ENCODE assay signal across 8 cellular contexts in the genomic region with DNA sequence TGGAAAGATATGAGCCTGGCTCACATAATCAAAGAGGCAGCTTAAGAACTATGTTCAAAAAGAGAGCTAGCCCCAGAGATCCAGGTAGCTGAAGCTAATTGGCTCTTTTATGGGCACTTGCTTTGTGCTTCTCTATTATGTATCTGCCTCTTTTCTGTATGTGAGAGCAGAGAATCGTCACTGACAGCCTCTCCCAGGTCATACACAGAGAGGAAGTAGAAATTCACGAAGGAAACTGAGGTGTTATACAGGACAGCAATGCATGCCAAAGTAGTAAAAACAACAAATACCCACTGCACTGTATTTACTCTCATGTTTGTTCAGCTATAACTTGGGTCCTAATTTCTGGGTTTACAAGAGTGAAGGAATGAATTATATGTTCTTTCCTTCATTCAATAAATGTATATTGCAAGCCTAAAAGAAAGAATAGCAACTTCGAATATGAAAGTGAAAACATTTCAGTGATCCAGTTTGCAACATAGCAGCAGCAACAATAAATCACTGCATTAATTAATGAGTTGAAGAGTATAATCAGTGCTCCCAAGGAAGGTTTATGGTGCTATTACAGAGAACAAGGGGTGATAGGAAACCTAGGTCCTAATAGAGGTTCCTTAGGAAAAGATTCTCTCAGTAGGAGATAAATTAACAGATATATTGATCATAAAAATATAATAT. TPM values are rescaled to one million over a fixed set of nuclear protein-coding genes. Genes with fewer than 3 reads are reported as not detected.
DNase-seq lines count a peak whose midpoint lies in the region; ATAC-seq and TF ChIP-seq lines count a peak whose summit lies in the region.

No MANE protein-coding gene starts in this region.

- no peaks in the 10 kb centered on the region for H3K9me3 Mint-ChIP-seq in CD4-positive, CD25-positive, alpha-beta regulatory T cell

- no peak overlapping the region for H3K27ac ChIP-seq in CD4-positive, CD25-positive, alpha-beta regulatory T cell (ENCODE audit: insufficient read depth, low read length, poor library complexity, severe bottlenecking)
- no peak overlapping the region for H3K27ac ChIP-seq in caudate nucleus (ENCODE audit: low read depth, low read length)

- peak in 1 of 3 donors; percentile 15 for DNase-seq in CD4-positive, CD25-positive, alpha-beta regulatory T cell
- DNase-seq in RPMI8226 (peak; percentile 19), GM10266 (ENCODE audit: extremely low spot score) (no peak), anterior cingulate cortex (lab: John Stamatoyannopoulos, UW) (no peak), caudate nucleus (lab: John Stamatoyannopoulos, UW) (no peak)
- no peak for DNase-seq in stimulated activated CD4-positive, alpha-beta T cell treated with anti-CD3 and anti-CD28 coated beads, Interleukin-2, amount 100 ng/mL, for 48 hours

- H3K4me3 ChIP-seq in CD4-positive, CD25-positive, alpha-beta regulatory T cell (ENCODE audit: low read depth, low read length): peak overlapping the region; percentile 80

- H3K36me3 ChIP-seq in CD4-positive, CD25-positive, alpha-beta regulatory T cell (ENCODE audit: control insufficient read depth, insufficient read depth, low read length): no peaks in the 10 kb centered on the region

- peak in 1 of 2 donors; percentile 69 for ATAC-seq in CD4-positive, CD25-positive, alpha-beta regulatory T cell (ENCODE audit: low read depth in 2 of 2)
- ATAC-seq in GM18873 (IDR thresholded peaks at IDR 0.05; ENCODE audit: low FRiP score, unreplicated experiment) (peak; percentile 80), HG02938 (IDR thresholded peaks at IDR 0.05; ENCODE audit: unreplicated experiment) (peak; percentile 75)

- no peak for TF ChIP-seq CTCF in GM10266 (IDR thresholded peaks at IDR 0.05; ENCODE audit: control insufficient read depth, insufficient read depth, low read depth, missing control alignments)

- H3K4me1 Mint-ChIP-seq in CD4-positive, CD25-positive, alpha-beta regulatory T cell: peaks cover 4 to 7% (median 5%) of the 10 kb centered on the region in 4 donors

- no peaks in the 10 kb centered on the region for H3K4me1 ChIP-seq in CD4-positive, CD25-positive, alpha-beta regulatory T cell (ENCODE audit: control insufficient read depth, insufficient read depth, low read length, poor library complexity, severe bottlenecking)

- H3K36me3 Mint-ChIP-seq in CD4-positive, CD25-positive, alpha-beta regulatory T cell: no peaks in the 10 kb centered on the region

- H3K9me3 ChIP-seq in CD4-positive, CD25-positive, alpha-beta regulatory T cell (ENCODE audit: control insufficient read depth in 2 of 2, low read length in 2 of 2): no peaks in the 10 kb centered on the region

- peak overlapping the region in 2 of 4 donors; percentile 60 to 67 for H3K4me3 Mint-ChIP-seq in CD4-positive, CD25-positive, alpha-beta regulatory T cell

- H3K27me3 Mint-ChIP-seq in CD4-positive, CD25-positive, alpha-beta regulatory T cell: peaks cover 7% of the 10 kb centered on the region

- H3K27me3 ChIP-seq in CD4-positive, CD25-positive, alpha-beta regulatory T cell (ENCODE audit: control insufficient read depth, insufficient read depth, low read length): no peaks in the 10 kb centered on the region

- peak overlapping the region in 1 of 3 donors; percentile 36 for H3K27ac Mint-ChIP-seq in CD4-positive, CD25-positive, alpha-beta regulatory T cell

RNA-seq across cellular contexts. Expression of a gene that starts 47.1 kb away (rescaled TPM):
- total RNA-seq in CD4-positive, CD25-positive, alpha-beta regulatory T cell: 39.4 TPM
- 10 to 100 TPM; 24.1 to 39.3 (median 34.6) TPM for polyA plus RNA-seq in CD4-positive, CD25-positive, alpha-beta regulatory T cell
